ENCODE assay signal across 9 cellular contexts in genomic region chr3:185176756-185177359, GRCh38. TPM values are rescaled to one million over a fixed set of nuclear protein-coding genes. Genes with fewer than 3 reads are reported as not detected.
DNase-seq lines count a peak whose midpoint lies in the region; ATAC-seq and TF ChIP-seq lines count a peak whose summit lies in the region.
"Had no signal": no experiment of that assay in that cellular context is flagged by ENCODE, and none has a peak within 500 bp of the region (broad histone marks: within the 10 kb centered on the region; RNA-seq: fewer than 3 reads in every experiment).

No MANE protein-coding gene starts in this region.

- peak; percentile 90 for TF ChIP-seq CTCF in C4-2B (conservative IDR thresholded peaks at IDR 0.05)
- peak; percentile 62 for TF ChIP-seq CTCF in GM13977 (IDR thresholded peaks at IDR 0.05; ENCODE audit: extremely low read depth, insufficient read depth, missing control alignments)
- peak; percentile 65 for TF ChIP-seq CTCF in astrocyte of the spinal cord (IDR thresholded peaks at IDR 0.05; ENCODE audit: low read depth, low read length)
- TF ChIP-seq CTCF in thyroid gland (IDR thresholded peaks at IDR 0.05): peak; percentile 30 to 63 (median 46)

- H3K4me3 ChIP-seq in astrocyte of the spinal cord (ENCODE audit: low read depth, low read length): no peak overlapping the region
- H3K4me3 ChIP-seq in thyroid gland (replicated peaks in 1 of 3): no peak overlapping the region

- H3K36me3 ChIP-seq in thyroid gland: no peaks in the 10 kb centered on the region

- peak; percentile 37 for DNase-seq in GM13977 (ENCODE audit: low spot score)
- DNase-seq in NCI-H524 (lab: John Stamatoyannopoulos, UW): peak; percentile 17 to 60
- peak; percentile 47 for DNase-seq in astrocyte of the spinal cord (ENCODE audit: low read depth, low spot score)
- peak; percentile 44 for DNase-seq in kidney tubule cell (ENCODE audit: low spot score)
- peak; percentile 10 to 27 for DNase-seq in thyroid gland

- in situ Hi-C loops in GM13977 (cut with MboI; ENCODE audit: low pct_unique_long_range_greater_than_20kb, low sequenced_read_pairs, unreplicated experiment): loop anchor here (25.0 kb wide), 1 partner anchor 290 kb away; no protein-coding TSS in a partner anchor
- in situ Hi-C loops in astrocyte of the spinal cord (cut with HindIII; ENCODE audit: low sequenced_read_pairs): no loop called here

- intact Hi-C loops in thyroid gland (cut with DNase I): loop anchor here (5.0 kb wide), 1 partner anchor 305 kb away; no protein-coding TSS in a partner anchor

- no peak for ATAC-seq in HG02938 (IDR thresholded peaks at IDR 0.05; ENCODE audit: unreplicated experiment)
- ATAC-seq in GM19023 (IDR thresholded peaks at IDR 0.05; ENCODE audit: unreplicated experiment): no peak

- H3K27me3 ChIP-seq in thyroid gland: no peaks in the 10 kb centered on the region

- no peaks in the 10 kb centered on the region for H3K4me1 ChIP-seq in thyroid gland

- H3K9me3 ChIP-seq in thyroid gland: no peaks in the 10 kb centered on the region

- TF ChIP-seq POLR2A in thyroid gland (IDR thresholded peaks at IDR 0.05): no peak

- no peak overlapping the region for H3K27ac ChIP-seq in C4-2B
- H3K27ac ChIP-seq in thyroid gland: no peak overlapping the region

- WGBS in thyroid gland, 2 donors: 17 to 20% methylated on average over 10 of the region's 10 CpGs

RNA-seq across cellular contexts. Expression of gene C3orf70, which starts 24.0 kb away (rescaled TPM):
- 1 to 10 TPM; 1.6 to 3.0 (median 2.1) TPM for total RNA-seq in thyroid gland
- total RNA-seq: mononuclear cell had no signal
